In genomic region chr3:146544013-146544928, GRCh38 we compare ENCODE assay signal across 8 cellular contexts. TPM values are rescaled to one million over a fixed set of nuclear protein-coding genes. Genes with fewer than 3 reads are reported as not detected.
DNase-seq lines count a peak whose midpoint lies in the region; ATAC-seq and TF ChIP-seq lines count a peak whose summit lies in the region.

Gene PLSCR1 (minus strand): TSS chr3:146544607. CDS start chr3:146536552, 8,055 bp downstream.

- CTCF ChIA-PET in activated CD8-positive, alpha-beta T cell treated with anti-CD3 and anti-CD28 coated beads for 36 hours (lab: Charles Lee) = interaction anchor here (0.9 to 1.7 kb wide), 5 partner anchors 22 to 75 kb away, joined by 3 to 5 read pairs (median 3); partner anchors contain the start of gene PLSCR2

- DNase-seq in CD14-positive monocyte (ENCODE audit: low spot score) = peak; percentile 95
- peak; percentile 68 for DNase-seq in NCI-H82 treated with DMSO at 0.1 percent for 48 hours (lab: John Stamatoyannopoulos, UW; ENCODE audit: unreplicated experiment)
- peak; percentile 89 for DNase-seq in activated CD8-positive, alpha-beta T cell treated with anti-CD3 and anti-CD28 coated beads for 36 hours
- DNase-seq in ecto neural progenitor cell (ENCODE audit: low spot score) = peak; percentile 85
- DNase-seq in lower leg skin (ENCODE audit: low spot score in 2 of 2) = peak; percentile 95 to 98
- peak; percentile 62 to 85 for DNase-seq in stimulated activated CD4-positive, alpha-beta T cell treated with anti-CD3 and anti-CD28 coated beads, Interleukin-4, amount 100 ng/mL, for 4 hours

- TF ChIP-seq CTCF in CD14-positive monocyte (IDR thresholded peaks at IDR 0.05) = no peak
- no peak for TF ChIP-seq CTCF in activated CD8-positive, alpha-beta T cell treated with anti-CD3 and anti-CD28 coated beads for 36 hours (IDR thresholded peaks at IDR 0.05)
- TF ChIP-seq CTCF in lower leg skin (IDR thresholded peaks at IDR 0.05) = no peak

- POLR2A ChIA-PET in activated CD8-positive, alpha-beta T cell treated with anti-CD3 and anti-CD28 coated beads for 36 hours (lab: Charles Lee) = interaction anchor here (0.9 to 1.4 kb wide), 7 partner anchors 10 to 74 kb away, joined by 3 to 5 read pairs (median 4); no protein-coding TSS in a partner anchor

- peaks cover 14 to 27% of the 10 kb centered on the region in 2 donors for H3K36me3 Mint-ChIP-seq in CD14-positive monocyte
- peaks cover 16% of the 10 kb centered on the region for H3K36me3 Mint-ChIP-seq in activated CD8-positive, alpha-beta T cell treated with anti-CD3 and anti-CD28 coated beads for 36 hours (ENCODE audit: low read depth)

- 1 to 7% methylated on average over 47 to 51 of the region's 51 CpGs for WGBS in lower leg skin, 2 donors

- H3K4me3 Mint-ChIP-seq in CD14-positive monocyte = peak within 1 kb of the TSS; percentile 93 to 99
- H3K4me3 Mint-ChIP-seq in activated CD8-positive, alpha-beta T cell treated with anti-CD3 and anti-CD28 coated beads for 36 hours = peak within 1 kb of the TSS; percentile 87

- peak within 1 kb of the TSS; percentile 77 for H3K4me3 ChIP-seq in lower leg skin (ENCODE audit: low read depth, poor library complexity, severe bottlenecking)

- peaks cover 0 to 2% (median 0%) of the 10 kb centered on the region in 3 donors for H3K27me3 Mint-ChIP-seq in CD14-positive monocyte (ENCODE audit: low read depth in 3 of 3)
- no peaks in the 10 kb centered on the region for H3K27me3 Mint-ChIP-seq in activated CD8-positive, alpha-beta T cell treated with anti-CD3 and anti-CD28 coated beads for 36 hours

- peaks cover 44% of the 10 kb centered on the region for H3K4me1 Mint-ChIP-seq in CD14-positive monocyte
- H3K4me1 Mint-ChIP-seq in activated CD8-positive, alpha-beta T cell treated with anti-CD3 and anti-CD28 coated beads for 36 hours (ENCODE audit: low read depth) = peaks cover 55% of the 10 kb centered on the region

- no peaks in the 10 kb centered on the region for H3K9me3 Mint-ChIP-seq in CD14-positive monocyte
- no peaks in the 10 kb centered on the region for H3K9me3 Mint-ChIP-seq in activated CD8-positive, alpha-beta T cell treated with anti-CD3 and anti-CD28 coated beads for 36 hours

- no peak for TF ChIP-seq POLR2A in lower leg skin (IDR thresholded peaks at IDR 0.05)

- intact Hi-C loops in CD14-positive monocyte (cut with micrococcal nuclease) = loop anchor here in 1 of 2 donors (1.0 kb wide), 1 partner anchor 38 kb away; no protein-coding TSS in a partner anchor
- intact Hi-C loops in activated CD8-positive, alpha-beta T cell treated with anti-CD3 and anti-CD28 coated beads for 36 hours (cut with micrococcal nuclease) = loop anchor here (5.0 kb wide), 1 partner anchor 42 kb away; no protein-coding TSS in a partner anchor
- intact Hi-C loops in lower leg skin (cut with DNase I; ENCODE audit: low total_unique reads) = no loop called here

- H3K27ac Mint-ChIP-seq in CD14-positive monocyte = peak within 1 kb of the TSS; percentile 95 to 99 (median 97)
- H3K27ac Mint-ChIP-seq in activated CD8-positive, alpha-beta T cell treated with anti-CD3 and anti-CD28 coated beads for 36 hours = peak within 1 kb of the TSS; percentile 90

- ATAC-seq in GM19351 (IDR thresholded peaks at IDR 0.05; ENCODE audit: unreplicated experiment) (peak; percentile 82), HG03520 (IDR thresholded peaks at IDR 0.05; ENCODE audit: unreplicated experiment) (peak; percentile 82)
- peak; percentile 86 for ATAC-seq in activated CD8-positive, alpha-beta T cell treated with anti-CD3 and anti-CD28 coated beads for 36 hours

RNA-seq across cellular contexts. Expression of gene PLSCR1, which starts in this region (rescaled TPM):
- 100 to 1,000 TPM; 127 to 221 TPM for polyA plus RNA-seq in CD14-positive monocyte
- total RNA-seq in activated CD8-positive, alpha-beta T cell treated with anti-CD3 and anti-CD28 coated beads for 36 hours = 10 to 100 TPM; 36.4 to 38.9 TPM
- total RNA-seq in lower leg skin = 10 to 100 TPM; 23.8 to 34.4 (median 26.4) TPM

Comparison
In these comparisons a context has a peak if more than half of its experiments do, and no peak if none do; other contexts are left out.
1. Peak in every context shown above with its lines: DNase-seq, ATAC-seq and H3K4me3 ChIP-seq.